In genomic region chr16:69329369-69330285, GRCh38 we compare ENCODE assay signal across 8 cellular contexts. TPM values are rescaled to one million over a fixed set of nuclear protein-coding genes. Genes with fewer than 3 reads are reported as not detected.
DNase-seq lines count a peak whose midpoint lies in the region; ATAC-seq and TF ChIP-seq lines count a peak whose summit lies in the region.

No MANE protein-coding gene starts in this region.

- ATAC-seq in HG02981 (IDR thresholded peaks at IDR 0.05; ENCODE audit: unreplicated experiment), result peak; percentile 27

- TF ChIP-seq CTCF in choroid plexus epithelial cell (conservative IDR thresholded peaks at IDR 0.05; ENCODE audit: low read depth, low read length), result no peak

- H3K4me3 ChIP-seq in choroid plexus epithelial cell (ENCODE audit: low read depth, low read length), result peak overlapping the region; percentile 80

- peak; percentile 53 for DNase-seq in NCI-H2227 (lab: John Stamatoyannopoulos, UW; ENCODE audit: unreplicated experiment)
- DNase-seq in NCI-H2227 treated with DMSO at 0.1 percent for 48 hours (lab: John Stamatoyannopoulos, UW), result no peak
- peak; percentile 38 for DNase-seq in SW480 (ENCODE audit: low spot score)
- DNase-seq in choroid plexus epithelial cell (ENCODE audit: low read depth), result peak; percentile 28
- DNase-seq in lung microvascular endothelial cell (ENCODE audit: low read depth in 2 of 2), result peak; percentile 27 to 42
- peak; percentile 55 for DNase-seq in stimulated activated CD8-positive, alpha-beta memory T cell treated with anti-CD3 and anti-CD28 coated beads, Interleukin-4, amount 100 ng/mL, for 48 hours
- no peak for DNase-seq in A172 (ENCODE audit: low spot score)

RNA-seq across cellular contexts. Expression of gene PDF, which starts 0.8 kb away (rescaled TPM):
- total RNA-seq in lung microvascular endothelial cell, result 9.2 and 12.1 TPM in 2 replicates
- 44.3 and 68.4 TPM in 2 replicates for total RNA-seq in A172 (2014; rRNA removed; shearing (Covaris generic))

RNA-seq across cellular contexts. Expression of gene COG8, which starts 9.7 kb away (rescaled TPM):
- total RNA-seq in lung microvascular endothelial cell, result 13.1 and 21.0 TPM in 2 replicates
- 71.3 and 74.8 TPM in 2 replicates for total RNA-seq in A172 (2014; rRNA removed; shearing (Covaris generic))

RNA-seq across cellular contexts. Expression of gene NIP7, which starts 9.9 kb away (rescaled TPM):
- total RNA-seq in lung microvascular endothelial cell, result 19.4 and 26.8 TPM in 2 replicates
- 42.0 and 48.2 TPM in 2 replicates for total RNA-seq in A172 (2014; rRNA removed; shearing (Covaris generic))

RNA-seq across cellular contexts. Expression of gene VPS4A, which starts 18.5 kb away (rescaled TPM):
- total RNA-seq in lung microvascular endothelial cell, result 24.6 and 32.7 TPM in 2 replicates
- total RNA-seq in A172 (2014; rRNA removed; shearing (Covaris generic)), result 58.0 and 59.3 TPM in 2 replicates

RNA-seq across cellular contexts. Expression of gene TMED6, which starts 22.0 kb away (rescaled TPM):
- 0.20 TPM in 1 of 2 replicates, not detected in the other for total RNA-seq in lung microvascular endothelial cell
- not detected in 2 replicates for total RNA-seq in A172 (2014; rRNA removed; shearing (Covaris generic))

Comparison
In these comparisons a context has a peak if more than half of its experiments do, and no peak if none do; other contexts are left out.
1. DNase-seq: peak in NCI-H2227 (single experiment), SW480 (single experiment), choroid plexus epithelial cell (single experiment), lung microvascular endothelial cell (2 of 2) and stimulated activated CD8-positive, alpha-beta memory T cell treated with anti-CD3 and anti-CD28 coated beads, Interleukin-4, amount 100 ng/mL, for 48 hours (single experiment); none in NCI-H2227 treated with DMSO at 0.1 percent for 48 hours (single experiment) and A172 (single experiment).